ENCODE assay signal across 24 cellular contexts in the genomic region with DNA sequence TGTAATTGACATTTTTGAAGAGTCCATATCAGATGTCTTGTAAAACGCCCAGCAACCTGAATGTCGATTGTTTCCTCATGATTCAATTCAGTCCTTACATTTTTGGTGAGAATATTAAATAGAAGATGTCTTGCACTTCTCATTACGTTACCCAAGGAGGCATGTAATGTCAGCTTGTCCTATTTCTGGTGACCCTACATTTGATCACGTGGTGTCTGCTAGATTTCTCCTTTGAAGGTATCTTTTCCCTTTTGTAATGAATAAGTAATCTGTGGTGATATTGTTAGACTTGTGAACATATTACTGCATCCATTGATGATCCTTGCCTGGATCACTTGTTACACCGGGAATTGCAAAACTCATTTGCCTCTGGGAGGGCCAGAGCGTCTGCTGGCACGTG.
DNase-seq lines count a peak whose midpoint lies in the region; ATAC-seq, FAIRE-seq and TF ChIP-seq lines count a peak whose summit lies in the region.
"Had no signal": no experiment of that assay in that cellular context is flagged by ENCODE, and none has a peak within 500 bp of the region (broad histone marks: within the 10 kb centered on the region; RNA-seq: fewer than 3 reads in every experiment).

No MANE protein-coding gene starts in this region.

- DNase-seq in GM12891 (ENCODE audit: insufficient read length, low spot score) (no peak), chondrocyte (ENCODE audit: low spot score) (peak; percentile 22), T-cell (no peak)
- DNase-seq: 8988T; ACHN; AML-193; BE2C; Caco-2; CD8-positive, alpha-beta T cell; DMS153; DND-41; H9; HFFc6 had no signal

- H2AFZ ChIP-seq in OCI-LY3 (ENCODE audit: low read depth, low read length), result no peak overlapping the region

- no peaks in the 10 kb centered on the region for H3K79me2 ChIP-seq in OCI-LY3 (ENCODE audit: low read length)

- no peaks in the 10 kb centered on the region for H3K36me3 ChIP-seq in BLaER1
- H3K36me3 ChIP-seq in OCI-LY3 (replicated peaks; ENCODE audit: low read depth, low read length), result no peaks in the 10 kb centered on the region
- H3K36me3 ChIP-seq: BE2C had no signal

- no peak overlapping the region for H3K27ac ChIP-seq in BLaER1
- H3K27ac ChIP-seq in OCI-LY3 (ENCODE audit: low read length), result no peak overlapping the region
- H3K27ac ChIP-seq: A549, C4-2B had no signal

- no peak overlapping the region for H3K9ac ChIP-seq in BLaER1
- no peak overlapping the region for H3K9ac ChIP-seq in OCI-LY3 (ENCODE audit: low read length)

- H3K36me3 Mint-ChIP-seq in chondrocyte (ENCODE audit: low read depth), result no peaks in the 10 kb centered on the region
- H3K36me3 Mint-ChIP-seq in T-cell, result no peaks in the 10 kb centered on the region
- H3K36me3 Mint-ChIP-seq: CD4-positive, CD25-positive, alpha-beta regulatory T cell; CD8-positive, alpha-beta T cell had no signal

- peak; percentile 9 for FAIRE-seq in GM12891 (lab: Jason Lieb, UNC)
- FAIRE-seq: A549, G401.6, GM18507 had no signal

- H3K9me3 ChIP-seq in BLaER1 (no peaks in the 10 kb centered on the region), OCI-LY3 (ENCODE audit: insufficient read depth, low read length) (no peaks in the 10 kb centered on the region)
- H3K9me3 ChIP-seq: A549, BE2C, Caco-2 had no signal

- TF ChIP-seq POLR2A in GM12891 (IDR thresholded peaks at IDR 0.05; ENCODE audit: low read depth, low read length), result no peak

- no peaks in the 10 kb centered on the region for H3K9me3 Mint-ChIP-seq in chondrocyte (ENCODE audit: low read depth)
- H3K9me3 Mint-ChIP-seq in T-cell, result no peaks in the 10 kb centered on the region
- H3K9me3 Mint-ChIP-seq: CD8-positive, alpha-beta T cell; GM23338; HFFc6 had no signal

- H3K4me3 ChIP-seq in BLaER1 (no peak overlapping the region), OCI-LY3 (ENCODE audit: low read length) (no peak overlapping the region)
- H3K4me3 ChIP-seq: A549, GM23338 had no signal

- H3K27ac Mint-ChIP-seq in chondrocyte (ENCODE audit: unreplicated experiment) (no peak overlapping the region), T-cell (no peak overlapping the region)
- H3K27ac Mint-ChIP-seq: CD8-positive, alpha-beta T cell; GM23338; H9; HFFc6 had no signal

- H3K4me2 ChIP-seq in BLaER1 (peak overlapping the region; percentile 75), OCI-LY3 (ENCODE audit: low read length) (peak overlapping the region; percentile 30; the same call in 1 of the 2 replicates)
- H3K4me2 ChIP-seq: A549, GM23338 had no signal

- H3K27me3 Mint-ChIP-seq in chondrocyte (ENCODE audit: low read depth) (peaks cover 63% of the 10 kb centered on the region), T-cell (peaks cover 3 to 4% of the 10 kb centered on the region in 2 donors)

- H3K4me3 Mint-ChIP-seq in chondrocyte (ENCODE audit: unreplicated experiment) (no peak overlapping the region), T-cell (no peak overlapping the region)
- H3K4me3 Mint-ChIP-seq: CD4-positive, CD25-positive, alpha-beta regulatory T cell; CD8-positive, alpha-beta T cell; GM23338; H9; HFFc6 had no signal

- ATAC-seq in HG03521 (IDR thresholded peaks at IDR 0.05; ENCODE audit: unreplicated experiment) (no peak), HG02884 (IDR thresholded peaks at IDR 0.05; ENCODE audit: unreplicated experiment) (no peak), T-cell (replicated peaks in 1 of 4) (no peak)
- ATAC-seq: A549; CD8-positive, alpha-beta T cell; GM23338; HCT116 had no signal

- no peaks in the 10 kb centered on the region for H3K4me1 Mint-ChIP-seq in chondrocyte (ENCODE audit: low read depth)
- peaks cover 0 to 15% (median 8%) of the 10 kb centered on the region in 3 donors for H3K4me1 Mint-ChIP-seq in T-cell

- TF ChIP-seq CTCF in OCI-LY3 (IDR thresholded peaks at IDR 0.05; ENCODE audit: low read depth, low read length) (no peak), chondrocyte (IDR thresholded peaks at IDR 0.05) (no peak)

- H3K27me3 ChIP-seq in BLaER1 (no peaks in the 10 kb centered on the region), OCI-LY3 (ENCODE audit: low read depth, low read length) (peaks cover 3% of the 10 kb centered on the region; the same call in 1 of the 2 replicates)
- H3K27me3 ChIP-seq: BE2C had no signal

- H3K4me1 ChIP-seq in BLaER1, result peaks cover 48% of the 10 kb centered on the region
- H3K4me1 ChIP-seq in OCI-LY3 (ENCODE audit: low read length), result no peaks in the 10 kb centered on the region
- H3K4me1 ChIP-seq: A549, BE2C, Caco-2 had no signal

- POLR2A ChIA-PET in T-cell (lab: Charles Lee), result no interaction called here

- H4K20me1 ChIP-seq in BLaER1 (no peaks in the 10 kb centered on the region), OCI-LY3 (ENCODE audit: insufficient read depth, low read length) (no peaks in the 10 kb centered on the region)

- CTCF ChIA-PET in T-cell (lab: Charles Lee), result no interaction called here

TF ChIP-seq in GM12891, 5 proteins besides CTCF, POLR2A, EP300 and RAD21:
- no peak for TF ChIP-seq SPI1 (IDR thresholded peaks at IDR 0.05; ENCODE audit: low read depth, low read length)
- no peak for TF ChIP-seq POU2F2 (IDR thresholded peaks at IDR 0.05; ENCODE audit: low read depth, low read length)
- TF ChIP-seq POLR2AphosphoS5 (IDR thresholded peaks at IDR 0.05; ENCODE audit: low read depth, low read length), result no peak
- no peak for TF ChIP-seq PAX5 (IDR thresholded peaks at IDR 0.05; ENCODE audit: insufficient read depth, low read length, severe bottlenecking)
- no peak for TF ChIP-seq TAF1 (IDR thresholded peaks at IDR 0.05; ENCODE audit: low read depth, low read length)
